In genomic region chr15:47861186-47861585, GRCh38 we compare ENCODE assay signal across 22 cellular contexts.
"Had no signal": no experiment of that assay in that cellular context is flagged by ENCODE, and none has a peak within 500 bp of the region (broad histone marks: within the 10 kb centered on the region; RNA-seq: fewer than 3 reads in every experiment).

No MANE protein-coding gene starts in this region.

- H3K4me1 Mint-ChIP-seq: natural killer cell had no signal

- H3K27ac ChIP-seq: dorsolateral prefrontal cortex, esophagus muscularis mucosa, foreskin keratinocyte, gastroesophageal sphincter, heart right ventricle, left lung, neutrophil, pancreas, right lobe of liver, thoracic aorta, tibial nerve, upper lobe of left lung had no signal

- H3K4me3 Mint-ChIP-seq: natural killer cell; stimulated activated naive B cell treated with anti-CD40 and anti-IgM and Interleukin-4, amounts not matched to agents 10 μg/mL and 1 μg/mL and 100 μg/mL, for 72 hours; stimulated activated naive CD8-positive, alpha-beta T cell treated with anti-CD3 and anti-CD28 coated beads, Interleukin-15, Interleukin-2, amounts not matched to agents 100 ng/mL and 50 ng/mL, for 24 hours had no signal

- DNase-seq: cerebellar nuclear complex; dorsolateral prefrontal cortex; effector CD8-positive, alpha-beta T cell; foreskin keratinocyte; heart right ventricle; hippocampal formation; left cardiac atrium; left lung; natural killer cell; pancreas; right lobe of liver; small intestine; stimulated activated CD4-positive, alpha-beta T cell treated with anti-CD3 and anti-CD28 coated beads, Interleukin-15, amount 100 ng/mL, for 24 hours; stimulated activated CD4-positive, alpha-beta T cell treated with anti-CD3 and anti-CD28 coated beads, Interleukin-2, amount 100 ng/mL, for 48 hours; stimulated activated naive B cell treated with anti-CD40 and anti-IgM and Interleukin-4, amounts not matched to agents 10 μg/mL and 1 μg/mL and 100 μg/mL, for 72 hours; upper lobe of left lung had no signal

- H3K27ac Mint-ChIP-seq: natural killer cell; stimulated activated naive B cell treated with anti-CD40 and anti-IgM and Interleukin-4, amounts not matched to agents 10 μg/mL and 1 μg/mL and 100 μg/mL, for 72 hours; stimulated activated naive CD8-positive, alpha-beta T cell treated with anti-CD3 and anti-CD28 coated beads, Interleukin-15, Interleukin-2, amounts not matched to agents 100 ng/mL and 50 ng/mL, for 24 hours had no signal

- H3K27me3 ChIP-seq: dorsolateral prefrontal cortex, esophagus muscularis mucosa, foreskin keratinocyte, gastroesophageal sphincter, left lung, neutrophil, pancreas, right lobe of liver, tibial nerve, upper lobe of left lung had no signal

- H3K36me3 Mint-ChIP-seq: natural killer cell; stimulated activated naive B cell treated with anti-CD40 and anti-IgM and Interleukin-4, amounts not matched to agents 10 μg/mL and 1 μg/mL and 100 μg/mL, for 72 hours had no signal

- H3K9me3 ChIP-seq: neutrophil, pancreas, right lobe of liver had no signal

- H3K4me1 ChIP-seq: esophagus muscularis mucosa, foreskin keratinocyte, gastroesophageal sphincter, heart right ventricle, left lung, right lobe of liver, upper lobe of left lung had no signal

- H3K9me3 Mint-ChIP-seq: stimulated activated naive CD8-positive, alpha-beta T cell treated with anti-CD3 and anti-CD28 coated beads, Interleukin-15, Interleukin-2, amounts not matched to agents 100 ng/mL and 50 ng/mL, for 24 hours had no signal

- H3K36me3 ChIP-seq: esophagus muscularis mucosa, gastroesophageal sphincter, heart right ventricle, left lung, neutrophil, pancreas, right lobe of liver, thoracic aorta, tibial nerve, upper lobe of left lung had no signal

- H3K4me3 ChIP-seq: dorsolateral prefrontal cortex, esophagus muscularis mucosa, gastroesophageal sphincter, heart right ventricle, left lung, pancreas, right lobe of liver, thoracic aorta, tibial nerve, upper lobe of left lung had no signal
